In genomic region chr14:61043506-61043905, GRCh38 we compare ENCODE assay signal across 1 cellular context.
TF ChIP-seq lines count a peak whose summit lies in the region.

No MANE protein-coding gene starts in this region.

TF ChIP-seq in HepG2, 621 proteins besides CTCF, POLR2A, EP300 and RAD21 (continued from another document):
- TF ChIP-seq, protein P1, sequence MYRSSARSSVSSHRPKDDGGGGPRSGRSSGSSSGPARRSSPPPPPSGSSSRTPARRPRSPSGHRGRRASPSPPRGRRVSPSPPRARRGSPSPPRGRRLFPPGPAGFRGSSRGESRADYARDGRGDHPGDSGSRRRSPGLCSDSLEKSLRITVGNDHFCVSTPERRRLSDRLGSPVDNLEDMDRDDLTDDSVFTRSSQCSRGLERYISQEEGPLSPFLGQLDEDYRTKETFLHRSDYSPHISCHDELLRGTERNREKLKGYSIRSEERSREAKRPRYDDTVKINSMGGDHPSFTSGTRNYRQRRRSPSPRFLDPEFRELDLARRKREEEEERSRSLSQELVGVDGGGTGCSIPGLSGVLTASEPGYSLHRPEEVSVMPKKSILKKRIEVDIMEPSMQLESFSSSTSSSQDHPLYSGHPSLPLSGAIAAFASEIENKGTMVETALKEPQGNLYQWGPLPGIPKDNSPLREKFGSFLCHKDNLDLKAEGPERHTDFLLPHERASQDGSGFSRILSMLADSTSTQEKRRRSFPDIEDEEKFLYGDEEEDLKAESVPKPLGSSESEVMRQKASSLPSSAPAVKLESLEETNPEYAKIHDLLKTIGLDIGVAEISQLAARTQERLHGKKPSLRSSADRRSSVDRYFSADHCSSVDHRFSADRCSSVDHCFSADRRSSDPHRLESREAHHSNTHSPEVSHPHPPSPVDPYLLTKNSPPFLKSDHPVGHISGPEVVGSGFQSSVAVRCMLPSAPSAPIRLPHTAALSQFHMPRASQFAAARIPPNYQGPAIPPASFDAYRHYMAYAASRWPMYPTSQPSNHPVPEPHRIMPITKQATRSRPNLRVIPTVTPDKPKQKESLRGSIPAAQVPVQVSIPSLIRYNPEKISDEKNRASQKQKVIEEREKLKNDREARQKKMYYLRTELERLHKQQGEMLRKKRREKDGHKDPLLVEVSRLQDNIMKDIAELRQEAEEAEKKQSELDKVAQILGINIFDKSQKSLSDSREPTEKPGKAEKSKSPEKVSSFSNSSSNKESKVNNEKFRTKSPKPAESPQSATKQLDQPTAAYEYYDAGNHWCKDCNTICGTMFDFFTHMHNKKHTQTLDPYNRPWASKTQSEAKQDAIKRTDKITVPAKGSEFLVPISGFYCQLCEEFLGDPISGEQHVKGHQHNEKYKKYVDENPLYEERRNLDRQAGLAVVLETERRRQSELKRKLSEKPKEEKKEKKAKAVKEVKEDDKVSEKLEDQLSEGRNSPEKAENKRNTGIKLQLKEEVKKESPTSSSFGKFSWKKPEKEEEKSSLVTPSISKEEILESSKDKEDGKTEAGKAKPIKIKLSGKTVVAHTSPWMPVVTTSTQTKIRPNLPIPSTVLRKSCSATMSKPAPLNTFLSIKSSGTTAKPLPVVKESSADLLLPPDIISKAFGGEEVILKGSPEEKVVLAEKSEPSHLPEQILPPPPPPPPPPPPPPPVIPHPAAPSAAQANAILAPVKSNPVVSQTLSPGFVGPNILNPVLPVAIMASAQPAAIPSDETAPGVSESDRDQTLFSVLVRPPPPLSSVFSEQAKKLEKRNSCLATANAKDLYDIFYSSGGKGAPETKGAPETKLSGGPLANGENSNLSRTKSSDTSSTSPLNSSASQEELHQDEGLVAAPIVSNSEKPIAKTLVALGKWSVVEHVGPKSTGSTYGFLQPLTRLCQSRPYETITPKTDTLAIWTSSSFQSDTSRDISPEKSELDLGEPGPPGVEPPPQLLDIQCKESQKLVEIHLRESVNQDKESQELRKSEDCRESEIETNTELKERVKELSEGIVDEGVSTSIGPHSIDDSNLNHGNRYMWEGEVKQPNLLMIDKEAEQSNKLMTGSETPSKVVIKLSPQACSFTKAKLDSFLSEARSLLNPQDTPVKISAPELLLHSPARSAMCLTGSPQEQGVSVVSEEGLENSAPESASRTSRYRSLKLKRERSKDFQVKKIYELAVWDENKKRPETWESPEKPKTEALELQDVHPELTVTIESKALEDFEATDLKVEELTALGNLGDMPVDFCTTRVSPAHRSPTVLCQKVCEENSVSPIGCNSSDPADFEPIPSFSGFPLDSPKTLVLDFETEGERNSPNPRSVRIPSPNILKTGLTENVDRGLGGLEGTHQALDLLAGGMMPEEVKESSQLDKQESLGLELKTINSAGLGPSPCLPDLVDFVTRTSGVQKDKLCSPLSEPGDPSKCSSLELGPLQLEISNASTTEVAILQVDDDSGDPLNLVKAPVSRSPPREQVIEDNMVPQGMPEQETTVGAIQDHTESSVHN (CRISPR knock-in tag; IDR thresholded peaks at IDR 0.05): no peak
- TF ChIP-seq MAFF (IDR thresholded peaks at IDR 0.05; ENCODE audit: low read depth, low read length) (no peak), SOX5 (CRISPR knock-in tag; IDR thresholded peaks at IDR 0.05; ENCODE audit: borderline replicate concordance) (no peak), ZNF737 (CRISPR knock-in tag; IDR thresholded peaks at IDR 0.05; ENCODE audit: borderline replicate concordance) (no peak), RARA (CRISPR knock-in tag; IDR thresholded peaks at IDR 0.05) (0 out of 2 replicates have a peak, but pooled peaks have one; percentile 6), JUND (CRISPR knock-in tag; IDR thresholded peaks at IDR 0.05) (no peak), ZNF790 (CRISPR knock-in tag; IDR thresholded peaks at IDR 0.05; ENCODE audit: borderline replicate concordance) (no peak), TFE3 (CRISPR knock-in tag; IDR thresholded peaks at IDR 0.05) (no peak), ZNF709 (CRISPR knock-in tag; IDR thresholded peaks at IDR 0.05) (no peak), PPARG (CRISPR knock-in tag; conservative IDR thresholded peaks at IDR 0.05) (no peak), ZNF784 (CRISPR knock-in tag; IDR thresholded peaks at IDR 0.05; ENCODE audit: borderline replicate concordance) (no peak), ATF7-NPFF (CRISPR knock-in tag; IDR thresholded peaks at IDR 0.05; ENCODE audit: low read depth) (no peak), ZNF549 (CRISPR knock-in tag; IDR thresholded peaks at IDR 0.05) (no peak), TBP (CRISPR knock-in tag; IDR thresholded peaks at IDR 0.05) (no peak)
- TF ChIP-seq, protein P2, sequence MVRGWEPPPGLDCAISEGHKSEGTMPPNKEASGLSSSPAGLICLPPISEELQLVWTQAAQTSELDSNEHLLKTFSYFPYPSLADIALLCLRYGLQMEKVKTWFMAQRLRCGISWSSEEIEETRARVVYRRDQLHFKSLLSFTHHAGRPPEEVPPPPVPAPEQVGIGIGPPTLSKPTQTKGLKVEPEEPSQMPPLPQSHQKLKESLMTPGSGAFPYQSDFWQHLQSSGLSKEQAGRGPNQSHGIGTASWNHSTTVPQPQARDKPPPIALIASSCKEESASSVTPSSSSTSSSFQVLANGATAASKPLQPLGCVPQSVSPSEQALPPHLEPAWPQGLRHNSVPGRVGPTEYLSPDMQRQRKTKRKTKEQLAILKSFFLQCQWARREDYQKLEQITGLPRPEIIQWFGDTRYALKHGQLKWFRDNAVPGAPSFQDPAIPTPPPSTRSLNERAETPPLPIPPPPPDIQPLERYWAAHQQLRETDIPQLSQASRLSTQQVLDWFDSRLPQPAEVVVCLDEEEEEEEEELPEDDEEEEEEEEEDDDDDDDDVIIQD (CRISPR knock-in tag; IDR thresholded peaks at IDR 0.05; ENCODE audit: low read depth): peak; percentile 56; the same call in 1 of the 2 replicates
- TF ChIP-seq, protein P3, sequence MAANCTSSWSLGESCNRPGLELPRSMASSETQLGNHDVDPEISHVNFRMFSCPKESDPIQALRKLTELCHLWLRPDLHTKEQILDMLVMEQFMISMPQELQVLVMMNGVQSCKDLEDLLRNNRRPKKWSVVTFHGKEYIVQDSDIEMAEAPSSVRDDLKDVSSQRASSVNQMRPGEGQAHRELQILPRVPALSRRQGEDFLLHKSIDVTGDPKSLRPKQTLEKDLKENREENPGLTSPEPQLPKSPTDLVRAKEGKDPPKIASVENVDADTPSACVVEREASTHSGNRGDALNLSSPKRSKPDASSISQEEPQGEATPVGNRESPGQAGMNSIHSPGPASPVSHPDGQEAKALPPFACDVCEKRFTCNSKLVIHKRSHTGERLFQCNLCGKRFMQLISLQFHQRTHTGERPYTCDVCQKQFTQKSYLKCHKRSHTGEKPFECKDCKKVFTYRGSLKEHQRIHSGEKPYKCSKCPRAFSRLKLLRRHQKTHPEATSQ (CRISPR knock-in tag; IDR thresholded peaks at IDR 0.05; ENCODE audit: borderline replicate concordance): no peak
